29 cellular contexts compared by ENCODE assay signal in genomic region chr1:236361909-236362590, GRCh38. TPM values are rescaled to one million over a fixed set of nuclear protein-coding genes. Genes with fewer than 3 reads are reported as not detected.
"Had no signal": no experiment of that assay in that cellular context is flagged by ENCODE, and none has a peak within 500 bp of the region (broad histone marks: within the 10 kb centered on the region; RNA-seq: fewer than 3 reads in every experiment).

No MANE protein-coding gene starts in this region.

- H3K27me3 ChIP-seq: colonic mucosa, gastroesophageal sphincter, heart left ventricle, hepatocyte had no signal

- H3K79me2 ChIP-seq: hepatocyte had no signal

- H3K4me3 ChIP-seq: colonic mucosa, gastroesophageal sphincter, heart left ventricle, hepatocyte, left ventricle myocardium inferior, lower lobe of right lung, mucosa of descending colon had no signal

- H3K4me2 ChIP-seq: hepatocyte had no signal

- DNase-seq: colonic mucosa; cortex of kidney; effector CD8-positive, alpha-beta T cell; effector memory CD8-positive, alpha-beta T cell; endodermal cell; erythroblast; foreskin keratinocyte; heart left ventricle; hypothalamus; immature natural killer cell; islet precursor cell; kidney; kidney glomerular epithelial cell; left colon; left ventricle myocardium inferior; lower lobe of right lung; mesenchymal stem cell; mucosa of descending colon; naive B cell had no signal

- H3K4me1 ChIP-seq: colonic mucosa, foreskin keratinocyte, gastroesophageal sphincter, lower lobe of right lung had no signal

- H3K36me3 ChIP-seq: colonic mucosa, gastroesophageal sphincter, heart left ventricle, left ventricle myocardium inferior, lower lobe of right lung had no signal

- H3K9me3 ChIP-seq: colonic mucosa, lower lobe of right lung, mucosa of descending colon had no signal

- H3K27ac ChIP-seq: colonic mucosa, epithelial cell of prostate, foreskin keratinocyte, gastroesophageal sphincter, heart left ventricle, hepatocyte, left ventricle myocardium inferior, lower lobe of right lung had no signal

- ATAC-seq: effector memory CD8-positive, alpha-beta T cell; esophagus mucosa; foreskin keratinocyte; gastroesophageal sphincter; heart left ventricle; left colon; left lobe of liver; lower lobe of right lung; mucosa of descending colon had no signal

- FAIRE-seq: endometrium, frontal cortex, kidney had no signal

- H2AFZ ChIP-seq: hepatocyte had no signal

RNA-seq across cellular contexts. Expression of gene EDARADD, which starts 32.0 kb away (rescaled TPM):
- total RNA-seq: fibroblast of lung, lung microvascular endothelial cell, myocyte had no signal
- polyA plus RNA-seq: fibroblast of lung had no signal
